Comparison of ENCODE assay signal across 8 cellular contexts in the genomic region with DNA sequence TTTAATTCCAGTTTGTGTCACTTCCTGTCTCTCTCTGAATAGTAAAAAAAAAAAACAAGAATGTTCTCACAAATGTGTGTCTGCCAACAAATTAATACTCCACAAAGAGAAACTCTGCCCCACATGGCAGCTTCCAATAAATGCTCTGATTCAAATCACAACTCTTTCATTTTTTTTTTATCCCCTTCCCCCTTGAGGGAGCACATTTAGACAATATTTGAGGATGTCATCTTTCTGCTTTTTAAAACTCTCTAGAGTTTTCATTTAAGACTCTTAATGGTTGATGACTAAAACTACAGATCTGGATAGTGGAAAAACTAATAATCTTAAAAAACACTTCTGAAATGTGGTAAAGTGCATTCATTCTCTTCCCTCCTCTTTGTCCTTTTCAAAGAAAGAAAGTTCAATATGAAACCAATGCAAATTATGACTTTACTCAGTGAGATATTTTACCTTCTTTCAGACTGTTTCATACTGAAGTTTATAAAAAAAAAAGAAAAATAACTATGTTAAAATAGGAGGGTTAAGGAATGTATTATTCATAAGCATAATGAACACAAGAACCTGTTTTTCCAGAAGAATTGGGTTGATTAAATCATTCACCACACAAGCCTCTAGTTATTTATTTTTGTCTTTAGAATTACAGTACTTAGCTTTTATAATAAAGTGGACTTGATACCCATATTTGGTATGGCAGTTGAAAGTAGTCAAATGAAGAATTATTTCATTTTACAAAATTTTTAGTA. TPM values are rescaled to one million over a fixed set of nuclear protein-coding genes. Genes with fewer than 3 reads are reported as not detected.
DNase-seq lines count a peak whose midpoint lies in the region; ATAC-seq and TF ChIP-seq lines count a peak whose summit lies in the region.

No MANE protein-coding gene starts in this region.

- no peaks in the 10 kb centered on the region for H3K27me3 ChIP-seq in OCI-LY3 (ENCODE audit: low read depth, low read length)

- no peaks in the 10 kb centered on the region for H4K20me1 ChIP-seq in OCI-LY3 (ENCODE audit: insufficient read depth, low read length)

- peak; percentile 37 for ATAC-seq in GM21825 (IDR thresholded peaks at IDR 0.05; ENCODE audit: unreplicated experiment)
- ATAC-seq in GM19023 (IDR thresholded peaks at IDR 0.05; ENCODE audit: unreplicated experiment): no peak

- peak overlapping the region; percentile 63 for H3K9ac ChIP-seq in OCI-LY3 (ENCODE audit: low read length)

- H3K4me3 ChIP-seq in OCI-LY3 (ENCODE audit: low read length) (peak overlapping the region; percentile 66), coronary artery (peak overlapping the region; percentile 52)

- no peaks in the 10 kb centered on the region for H3K79me2 ChIP-seq in OCI-LY3 (ENCODE audit: low read length)

- peaks cover 63% of the 10 kb centered on the region for H3K4me1 ChIP-seq in OCI-LY3 (ENCODE audit: low read length)

- H3K27ac ChIP-seq in OCI-LY3 (ENCODE audit: low read length) (peak overlapping the region; percentile 96), coronary artery (peak overlapping the region; percentile 17 to 74)

- DNase-seq in GM03348 (ENCODE audit: low spot score) (peak; percentile 47), coronary artery (ENCODE audit: low spot score) (no peak), myocyte (ENCODE audit: low read depth) (peak; percentile 63), COLO668 (lab: John Stamatoyannopoulos, UW; ENCODE audit: unreplicated experiment) (no peak), GM10266 (ENCODE audit: extremely low spot score) (no peak)

- H3K4me2 ChIP-seq in OCI-LY3 (ENCODE audit: low read length): peak overlapping the region; percentile 86

- H3K36me3 ChIP-seq in OCI-LY3 (replicated peaks; ENCODE audit: low read depth, low read length): peaks cover 9% of the 10 kb centered on the region

- H3K9me3 ChIP-seq in OCI-LY3 (ENCODE audit: insufficient read depth, low read length): no peaks in the 10 kb centered on the region

- TF ChIP-seq CTCF in OCI-LY3 (IDR thresholded peaks at IDR 0.05; ENCODE audit: low read depth, low read length) (no peak), coronary artery (IDR thresholded peaks at IDR 0.05) (no peak), GM10266 (IDR thresholded peaks at IDR 0.05; ENCODE audit: control insufficient read depth, insufficient read depth, low read depth, missing control alignments) (no peak)

- no peak overlapping the region for H2AFZ ChIP-seq in OCI-LY3 (ENCODE audit: low read depth, low read length)

RNA-seq across cellular contexts. Expression of a gene that starts 42.4 kb away (rescaled TPM):
- total RNA-seq in myocyte: 15.8 and 15.9 TPM in 2 replicates
- polyA plus RNA-seq in myocyte (2012): 11.0 TPM

Comparison
In these comparisons a context has a peak if more than half of its experiments do, and no peak if none do; other contexts are left out.
1. DNase-seq: peak in GM03348 (single experiment) and myocyte (single experiment); none in coronary artery (single experiment), COLO668 (single experiment) and GM10266 (single experiment).